Comparison of ENCODE assay signal across 11 cellular contexts in the genomic region with DNA sequence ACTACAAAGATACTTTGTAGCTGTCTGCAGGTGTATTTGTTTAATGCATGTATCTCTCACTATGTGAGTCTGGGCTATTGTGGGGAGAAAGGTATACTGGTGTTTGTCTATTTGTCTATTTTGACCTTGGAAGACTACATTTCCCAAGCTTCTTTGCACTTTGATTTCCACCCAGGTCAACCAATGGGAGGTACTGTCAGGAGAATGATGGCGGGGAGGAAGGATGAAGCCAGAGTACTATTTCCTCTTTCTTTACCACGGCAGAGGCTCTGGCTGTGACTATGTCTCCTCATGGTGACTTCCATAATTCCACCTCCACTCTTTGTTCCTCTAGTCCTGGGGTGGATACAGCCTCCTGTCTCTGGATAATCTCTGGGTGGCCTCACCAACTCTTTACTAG. TPM values are rescaled to one million over a fixed set of nuclear protein-coding genes. Genes with fewer than 3 reads are reported as not detected.
DNase-seq lines count a peak whose midpoint lies in the region; ATAC-seq, FAIRE-seq and TF ChIP-seq lines count a peak whose summit lies in the region.
"Had no signal": no experiment of that assay in that cellular context is flagged by ENCODE, and none has a peak within 500 bp of the region (broad histone marks: within the 10 kb centered on the region; RNA-seq: fewer than 3 reads in every experiment).

No MANE protein-coding gene starts in this region.

- no peak overlapping the region for H3K27ac ChIP-seq in A549
- H3K27ac ChIP-seq in HEK293 (ENCODE audit: extremely low read depth, low read depth, low read length), result no peak overlapping the region
- H3K27ac ChIP-seq in RWPE1, result no peak overlapping the region
- H3K27ac ChIP-seq in sigmoid colon, result no peak overlapping the region
- no peak overlapping the region for H3K27ac ChIP-seq in CD8-positive, alpha-beta memory T cell (ENCODE audit: low read depth, low read length)
- H3K27ac ChIP-seq: VCaP had no signal

- H3K27me3 Mint-ChIP-seq in CD8-positive, alpha-beta memory T cell, result peaks cover 9 to 17% of the 10 kb centered on the region in 2 donors
- H3K27me3 Mint-ChIP-seq: activated naive CD8-positive, alpha-beta T cell treated with anti-CD3 and anti-CD28 coated beads for 36 hours had no signal

- 0 out of 3 replicates have a peak overlapping the region, but pooled peaks have one; percentile 19 for H3K4me2 ChIP-seq in A549

- H3K9me3 ChIP-seq in A549, result no peaks in the 10 kb centered on the region
- H3K9me3 ChIP-seq in HEK293 (ENCODE audit: control insufficient read depth, insufficient read depth, low read depth, low read length), result no peaks in the 10 kb centered on the region
- no peaks in the 10 kb centered on the region for H3K9me3 ChIP-seq in sigmoid colon
- H3K9me3 ChIP-seq in CD8-positive, alpha-beta memory T cell (ENCODE audit: low read length), result no peaks in the 10 kb centered on the region

- H3K36me3 ChIP-seq in HEK293 (ENCODE audit: control insufficient read depth in 2 of 2, insufficient read depth in 1 of 2, low read length in 2 of 2) (no peaks in the 10 kb centered on the region), sigmoid colon (no peaks in the 10 kb centered on the region)
- no peaks in the 10 kb centered on the region for H3K36me3 ChIP-seq in CD8-positive, alpha-beta memory T cell (ENCODE audit: insufficient read depth, low read length)

- H3K27ac Mint-ChIP-seq in CD8-positive, alpha-beta memory T cell, result no peak overlapping the region
- H3K27ac Mint-ChIP-seq: activated naive CD8-positive, alpha-beta T cell treated with anti-CD3 and anti-CD28 coated beads for 36 hours; natural killer cell treated with Interleukin-12 subunit alpha and Interleukin-12 subunit beta and Interleukin-15 and Interleukin-18, amount 100 ng/mL, for 72 hours had no signal

- peaks cover 2 to 6% (median 5%) of the 10 kb centered on the region in 3 donors for H3K4me1 Mint-ChIP-seq in CD8-positive, alpha-beta memory T cell

- no peaks in the 10 kb centered on the region for H3K27me3 ChIP-seq in sigmoid colon
- H3K27me3 ChIP-seq in CD8-positive, alpha-beta memory T cell (ENCODE audit: insufficient read depth, low read length, poor library complexity, severe bottlenecking), result no peaks in the 10 kb centered on the region

- intact Hi-C loops in sigmoid colon (cut with DNase I), result no loop called here

- no peaks in the 10 kb centered on the region for H3K9me3 Mint-ChIP-seq in CD8-positive, alpha-beta memory T cell
- H3K9me3 Mint-ChIP-seq: activated naive CD8-positive, alpha-beta T cell treated with anti-CD3 and anti-CD28 coated beads for 36 hours; natural killer cell treated with Interleukin-12 subunit alpha and Interleukin-12 subunit beta and Interleukin-15 and Interleukin-18, amount 100 ng/mL, for 72 hours had no signal

- H3K4me3 ChIP-seq in A549, result no peak overlapping the region
- no peak overlapping the region for H3K4me3 ChIP-seq in HEK293 (ENCODE audit: low read depth, low read length)
- H3K4me3 ChIP-seq in fibroblast of villous mesenchyme (ENCODE audit: low read depth, low read length), result no peak overlapping the region
- H3K4me3 ChIP-seq in sigmoid colon, result no peak overlapping the region
- no peak overlapping the region for H3K4me3 ChIP-seq in CD8-positive, alpha-beta memory T cell (ENCODE audit: low read length)

- POLR2A ChIA-PET in A549 (lab: Yijun Ruan, JAX), result no interaction called here
- POLR2A ChIA-PET in HEK293 (lab: Yijun Ruan, JAX), result interaction anchor here (0.9 kb wide), 1 partner anchor 32 kb away, joined by 3 read pairs; no protein-coding TSS in a partner anchor
- POLR2A ChIA-PET in RWPE1 (lab: Yijun Ruan, JAX; ENCODE audit: low non-redundant PET), result no interaction called here
- POLR2A ChIA-PET in CD8-positive, alpha-beta memory T cell (lab: Charles Lee), result no interaction called here

- TF ChIP-seq POLR2A in A549 (IDR thresholded peaks at IDR 0.05; ENCODE audit: low read length), result no peak
- no peak for TF ChIP-seq POLR2A in sigmoid colon (IDR thresholded peaks at IDR 0.05)

- H3K36me3 Mint-ChIP-seq in CD8-positive, alpha-beta memory T cell, result peaks cover 0 to 2% (median 0%) of the 10 kb centered on the region in 3 donors
- H3K36me3 Mint-ChIP-seq: activated naive CD8-positive, alpha-beta T cell treated with anti-CD3 and anti-CD28 coated beads for 36 hours; natural killer cell treated with Interleukin-12 subunit alpha and Interleukin-12 subunit beta and Interleukin-15 and Interleukin-18, amount 100 ng/mL, for 72 hours had no signal

- CTCF ChIA-PET in A549 (lab: Yijun Ruan, JAX) (no interaction called here), HEK293 (lab: Yijun Ruan, JAX) (interaction anchor here (2.5 kb wide), 1 partner anchor 13 kb away, joined by 7 read pairs; no protein-coding TSS in a partner anchor), RWPE1 (lab: Yijun Ruan, JAX) (interaction anchor here (1.0 to 1.1 kb wide), 2 partner anchors 14 to 31 kb away, joined by 3 to 4 read pairs; no protein-coding TSS in a partner anchor)
- CTCF ChIA-PET in CD8-positive, alpha-beta memory T cell (lab: Charles Lee), result no interaction called here

- TF ChIP-seq CTCF in A549 (IDR thresholded peaks at IDR 0.05), result no peak
- TF ChIP-seq CTCF in HEK293 (tag by site-specific recombination; IDR thresholded peaks at IDR 0.05), result no peak
- TF ChIP-seq CTCF in RWPE1 (conservative IDR thresholded peaks at IDR 0.05; ENCODE audit: low read depth), result no peak
- no peak for TF ChIP-seq CTCF in fibroblast of villous mesenchyme (IDR thresholded peaks at IDR 0.05; ENCODE audit: insufficient read depth, low read depth, low read length)
- TF ChIP-seq CTCF in sigmoid colon (IDR thresholded peaks at IDR 0.05), result no peak

- TF ChIP-seq EP300 in A549 (IDR thresholded peaks at IDR 0.05) (no peak), sigmoid colon (IDR thresholded peaks at IDR 0.05) (no peak)

- DNase-seq in A549 (ENCODE audit: low read depth in 1 of 2, low spot score in 1 of 2), result no peak
- DNase-seq in RWPE1 (ENCODE audit: low spot score), result peak; percentile 43
- DNase-seq in fibroblast of villous mesenchyme (ENCODE audit: low read depth), result peak; percentile 9
- DNase-seq in LoVo (ENCODE audit: low spot score), result no peak
- no peak for DNase-seq in sigmoid colon
- DNase-seq in stimulated activated CD4-positive, alpha-beta T cell treated with anti-CD3 and anti-CD28 coated beads, Interleukin-1b, Interleukin-23, amount 100 ng/mL, for 48 hours, result no peak
- no peak for DNase-seq in CD8-positive, alpha-beta memory T cell
- DNase-seq: activated naive CD8-positive, alpha-beta T cell treated with anti-CD3 and anti-CD28 coated beads for 36 hours had no signal

- H3K4me1 ChIP-seq in A549 (no peaks in the 10 kb centered on the region), HEK293 (ENCODE audit: control insufficient read depth, insufficient read depth, low read length) (no peaks in the 10 kb centered on the region), sigmoid colon (no peaks in the 10 kb centered on the region)
- no peaks in the 10 kb centered on the region for H3K4me1 ChIP-seq in CD8-positive, alpha-beta memory T cell (ENCODE audit: insufficient read depth, low read length)

- TF ChIP-seq RAD21 in A549 (conservative IDR thresholded peaks at IDR 0.05 in 1 of 2, IDR thresholded peaks at IDR 0.05 in 1 of 2), result no peak

- ATAC-seq in A549, result peak in 1 of 2 experiments; percentile 56; a peak in 3 of 6 replicates

- H3K4me3 Mint-ChIP-seq in CD8-positive, alpha-beta memory T cell, result no peak overlapping the region
- H3K4me3 Mint-ChIP-seq: activated naive CD8-positive, alpha-beta T cell treated with anti-CD3 and anti-CD28 coated beads for 36 hours; natural killer cell treated with Interleukin-12 subunit alpha and Interleukin-12 subunit beta and Interleukin-15 and Interleukin-18, amount 100 ng/mL, for 72 hours had no signal

- FAIRE-seq in A549 (lab: Jason Lieb, UNC), result no peak

- WGBS in A549 (ENCODE audit: missing lambda C conversion rate), result 37% methylated on average over 2 of the region's 2 CpGs
- 24 to 41% methylated on average over 2 of the region's 2 CpGs for WGBS in sigmoid colon, 2 donors

TF ChIP-seq in A549, 52 proteins besides CTCF, POLR2A, EP300 and RAD21 (continues in another document):
- no peak for TF ChIP-seq CBX8 (IDR thresholded peaks at IDR 0.05)
- no peak for TF ChIP-seq FOXS1 (CRISPR knock-in tag; IDR thresholded peaks at IDR 0.05)
- no peak for TF ChIP-seq CHD4 (IDR thresholded peaks at IDR 0.05; ENCODE audit: borderline replicate concordance)
- no peak for TF ChIP-seq MAZ (IDR thresholded peaks at IDR 0.05; ENCODE audit: borderline replicate concordance, low read depth, low read length)
- no peak for TF ChIP-seq PHF8 (IDR thresholded peaks at IDR 0.05; ENCODE audit: borderline replicate concordance, low read depth)

TF ChIP-seq in HEK293, 187 proteins besides CTCF, POLR2A, EP300 and RAD21 (continues in another document):
- no peak for TF ChIP-seq RBAK (tag by site-specific recombination; IDR thresholded peaks at IDR 0.05)
- no peak for TF ChIP-seq ZBTB26 (tag by site-specific recombination; optimal IDR thresholded peaks at IDR 0.05)
- no peak for TF ChIP-seq SP7 (tag by site-specific recombination; IDR thresholded peaks at IDR 0.05)
- TF ChIP-seq ZNF704 (tag by site-specific recombination; IDR thresholded peaks at IDR 0.05), result no peak

RNA-seq across cellular contexts. Expression of gene LBP, which starts 23.1 kb away (rescaled TPM):
- polyA plus RNA-seq in A549 (2011; rRNA removed), result 2.2 and 3.5 TPM in 2 replicates
- 0.25 and 0.34 TPM in 2 replicates for polyA plus RNA-seq in A549 (2012; cell fraction: cytosol; rRNA removed)
- 0.13 and 0.34 TPM in 2 replicates for polyA plus RNA-seq in A549 (2012; cell fraction: nucleus; rRNA removed)
- polyA plus RNA-seq in A549 (2017; fragmentation: RNase III; extraction: RNeasy Plus Mini Kit Qiagen cat#74134 plus additional on column Dnase treatment), result 0.62 to 1.3 TPM (median 1.0 TPM) in 3 replicates
- 1.5 and 1.7 TPM in 2 replicates for polyA minus RNA-seq in A549 (2011; rRNA and poly(A)+ RNA removed)
- total RNA-seq in fibroblast of villous mesenchyme, result not detected in 2 replicates
- under 1 TPM in 1 of 4 donors, not detected in 3; 0.49 TPM for total RNA-seq in sigmoid colon
- polyA plus RNA-seq in sigmoid colon, result 1 to 10 TPM in 1 of 3 donors, not detected in 2; 1.9 TPM
- total RNA-seq in CD8-positive, alpha-beta memory T cell, result not detected
- polyA plus RNA-seq in CD8-positive, alpha-beta memory T cell, result not detected
- total RNA-seq: activated naive CD8-positive, alpha-beta T cell treated with anti-CD3 and anti-CD28 coated beads for 36 hours; natural killer cell treated with Interleukin-12 subunit alpha and Interleukin-12 subunit beta and Interleukin-15 and Interleukin-18, amount 100 ng/mL, for 72 hours had no signal

Comparison
In these comparisons a context has a peak if more than half of its experiments do, and no peak if none do; other contexts are left out.
1. DNase-seq: peak in RWPE1 (single experiment) and fibroblast of villous mesenchyme (single experiment); none in A549 (0 of 2), LoVo (single experiment), sigmoid colon (single experiment), stimulated activated CD4-positive, alpha-beta T cell treated with anti-CD3 and anti-CD28 coated beads, Interleukin-1b, Interleukin-23, amount 100 ng/mL, for 48 hours (single experiment) and CD8-positive, alpha-beta memory T cell (0 of 5).
2. CTCF ChIA-PET loops: an anchor here in HEK293 (2.5 kb wide) and RWPE1 (1.0 to 1.1 kb wide); none called in A549 and CD8-positive, alpha-beta memory T cell.